In the genomic region with DNA sequence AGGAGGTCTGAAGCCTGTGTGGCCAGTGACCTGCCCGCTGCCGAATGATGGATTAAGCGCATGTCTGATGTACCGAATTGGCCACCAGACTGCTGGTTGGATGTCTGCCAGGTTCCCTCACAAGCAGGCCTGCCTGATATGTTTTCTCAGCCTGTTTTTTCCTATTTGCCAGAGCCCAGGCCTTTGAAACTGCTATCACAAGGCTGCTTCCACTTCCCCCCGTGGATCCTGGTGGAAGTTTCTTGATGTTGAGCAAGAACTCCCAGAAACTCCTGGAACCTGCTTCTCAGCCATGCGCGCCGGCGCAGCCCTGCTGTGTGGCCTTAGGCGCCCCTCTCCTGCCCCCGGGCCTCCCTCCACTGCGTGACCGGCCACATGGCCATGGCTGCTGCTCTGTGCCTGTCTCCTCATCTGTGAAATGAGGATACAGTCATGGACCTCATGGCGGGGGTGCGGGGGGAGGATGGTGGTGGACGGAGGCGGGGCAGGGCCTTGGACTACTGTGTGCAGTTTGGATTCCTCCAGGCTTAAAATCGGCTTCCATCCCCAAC, we compare ENCODE assay signal across 10 cellular contexts. TPM values are rescaled to one million over a fixed set of nuclear protein-coding genes. Genes with fewer than 3 reads are reported as not detected.
A peak's percentile ranks its signal among the peaks of the same experiment; 100 is the strongest.
DNase-seq lines count a peak whose midpoint lies in the region; ATAC-seq and TF ChIP-seq lines count a peak whose summit lies in the region.
"Had no signal": no experiment of that assay in that cellular context is flagged by ENCODE, and none has a peak within 500 bp of the region (broad histone marks: within the 10 kb centered on the region; RNA-seq: fewer than 3 reads in every experiment).

No MANE protein-coding gene starts in this region.

- intact Hi-C loops in spleen (cut with DNase I; ENCODE audit: low total_unique reads): no loop called here

- no peaks in the 10 kb centered on the region for H3K36me3 ChIP-seq in spleen

- ATAC-seq in HG03571 (IDR thresholded peaks at IDR 0.05; ENCODE audit: unreplicated experiment) (no peak), HG02884 (IDR thresholded peaks at IDR 0.05; ENCODE audit: unreplicated experiment) (no peak)

- peak overlapping the region in 5 of 8 donors; percentile 27 to 61 (median 41) for H3K27ac ChIP-seq in spleen

- 82 to 88% (median 84%) methylated on average over 18 of the region's 18 CpGs for WGBS in spleen, 5 donors

- H3K27me3 ChIP-seq in spleen (replicated peaks in 1 of 7): no peaks in the 10 kb centered on the region

- TF ChIP-seq CTCF in spleen (IDR thresholded peaks at IDR 0.05 in 8 of 11, conservative IDR thresholded peaks at IDR 0.05 in 3 of 11): no peak

- H3K9me3 ChIP-seq in spleen: no peaks in the 10 kb centered on the region

- DNase-seq in NCI-H345 (lab: John Stamatoyannopoulos, UW): peak; percentile 31
- DNase-seq in NCI-H345 treated with DMSO at 0.1 percent for 48 hours (lab: John Stamatoyannopoulos, UW; ENCODE audit: unreplicated experiment): no peak
- peak; percentile 76 for DNase-seq in cerebellum (ENCODE audit: low spot score)
- DNase-seq in kidney glomerular epithelial cell (lab: John Stamatoyannopoulos, UW): peak; percentile 58
- no peak for DNase-seq in spleen
- no peak for DNase-seq in stimulated activated CD4-positive, alpha-beta T cell treated with anti-CD3 and anti-CD28 coated beads, Interleukin-4, amount 100 ng/mL, for 24 hours
- DNase-seq: activated effector memory CD4-positive, alpha-beta T cell treated with anti-CD3 and anti-CD28 coated beads, Interleukin-2, amount 50 U/mL, for 16 hours; NCI-H187 had no signal

- TF ChIP-seq POLR2A in spleen (IDR thresholded peaks at IDR 0.05): no peak

- peaks cover 0 to 48% (median 13%) of the 10 kb centered on the region in 6 donors for H3K4me1 ChIP-seq in spleen

- H3K4me3 ChIP-seq in spleen: no peak overlapping the region

RNA-seq across cellular contexts. Expression of a gene that starts 56.6 kb away (rescaled TPM):
- total RNA-seq in cerebellum (1,436 TPM), spleen (100 to 1,000 TPM; 294 to 483 (median 387) TPM)
- polyA plus RNA-seq in spleen: 100 to 1,000 TPM; 188 to 292 (median 256) TPM

Comparison
In these comparisons a context has a peak if more than half of its experiments do, and no peak if none do; other contexts are left out.
1. DNase-seq: peak in NCI-H345 (single experiment), cerebellum (single experiment) and kidney glomerular epithelial cell (single experiment); none in NCI-H345 treated with DMSO at 0.1 percent for 48 hours (single experiment), spleen (single experiment) and stimulated activated CD4-positive, alpha-beta T cell treated with anti-CD3 and anti-CD28 coated beads, Interleukin-4, amount 100 ng/mL, for 24 hours (single experiment).